Comparison of ENCODE assay signal across 26 cellular contexts in genomic region chr1:85024736-85025135, GRCh38. TPM values are rescaled to one million over a fixed set of nuclear protein-coding genes. Genes with fewer than 3 reads are reported as not detected.
"Had no signal": no experiment of that assay in that cellular context is flagged by ENCODE, and none has a peak within 500 bp of the region (broad histone marks: within the 10 kb centered on the region; RNA-seq: fewer than 3 reads in every experiment).

No MANE protein-coding gene starts in this region.

- H3K27me3 Mint-ChIP-seq: activated naive CD8-positive, alpha-beta T cell treated with anti-CD3 and anti-CD28 coated beads for 36 hours; type B pancreatic cell had no signal

- DNase-seq: activated CD4-positive, alpha-beta T cell treated with anti-CD3 and anti-CD28 coated beads for 4 hours; activated CD4-positive, alpha-beta T cell treated with anti-CD3 and anti-CD28 coated beads, Interleukin-2, amount 50 U/mL, for 48 hours; activated CD4-positive, CD25-positive, alpha-beta regulatory T cell; activated naive CD4-positive, alpha-beta T cell treated with Interleukin-2 at 50 U/mL for 16 hours; activated naive CD8-positive, alpha-beta T cell treated with anti-CD3 and anti-CD28 coated beads for 36 hours; activated T-cell treated with anti-CD3 and anti-CD28 coated beads, Interleukin-2, amount 50 U/mL, for 48 hours; amniotic stem cell; foreskin fibroblast; kidney glomerular epithelial cell; left ventricle myocardium inferior; ovary; psoas muscle; spleen; stimulated activated CD4-positive, alpha-beta T cell treated with anti-CD3 and anti-CD28 coated beads, Interleukin-4, amount 100 ng/mL, for 1 hour; stimulated activated naive CD4-positive, alpha-beta T cell; testis had no signal

- H3K9me3 ChIP-seq: breast epithelium, left ventricle myocardium inferior, neutrophil, ovary, psoas muscle, right atrium auricular region, spleen, testis had no signal

- H3K9me3 Mint-ChIP-seq: activated naive CD8-positive, alpha-beta T cell treated with anti-CD3 and anti-CD28 coated beads for 36 hours; mesothelial cell of epicardium; natural killer cell treated with Interleukin-12 subunit alpha and Interleukin-12 subunit beta and Interleukin-15 and Interleukin-18, amount 100 ng/mL, for 72 hours; T-helper 1 cell treated with Interleukin-12 subunit alpha and Interleukin-12 subunit beta and Interleukin-4 antibody, amounts not matched to agents 30 μg/mL and 1 μg/mL, for 36 hours; type B pancreatic cell had no signal

- H3K27ac ChIP-seq: breast epithelium, coronary artery, left ventricle myocardium inferior, neutrophil, ovary, psoas muscle, right atrium auricular region, spleen, testis had no signal

- H3K36me3 ChIP-seq: breast epithelium, left ventricle myocardium inferior, neutrophil, ovary, right atrium auricular region, spleen had no signal

- H3K36me3 Mint-ChIP-seq: activated naive CD8-positive, alpha-beta T cell treated with anti-CD3 and anti-CD28 coated beads for 36 hours; mesothelial cell of epicardium; natural killer cell treated with Interleukin-12 subunit alpha and Interleukin-12 subunit beta and Interleukin-15 and Interleukin-18, amount 100 ng/mL, for 72 hours; type B pancreatic cell had no signal

- H3K4me1 Mint-ChIP-seq: mesothelial cell of epicardium had no signal

- H3K4me1 ChIP-seq: breast epithelium, left ventricle myocardium inferior, psoas muscle, right atrium auricular region, testis had no signal

- H3K27me3 ChIP-seq: breast epithelium, neutrophil, ovary, right atrium auricular region, spleen, testis had no signal

- ATAC-seq: natural killer cell treated with Interleukin-12 subunit alpha and Interleukin-12 subunit beta and Interleukin-15 and Interleukin-18, amount 100 ng/mL, for 72 hours; psoas muscle had no signal

- H3K27ac Mint-ChIP-seq: activated naive CD8-positive, alpha-beta T cell treated with anti-CD3 and anti-CD28 coated beads for 36 hours; mesothelial cell of epicardium; natural killer cell treated with Interleukin-12 subunit alpha and Interleukin-12 subunit beta and Interleukin-15 and Interleukin-18, amount 100 ng/mL, for 72 hours; T-helper 1 cell treated with Interleukin-12 subunit alpha and Interleukin-12 subunit beta and Interleukin-4 antibody, amounts not matched to agents 30 μg/mL and 1 μg/mL, for 36 hours; type B pancreatic cell had no signal

- H3K4me3 ChIP-seq: breast epithelium, coronary artery, left ventricle myocardium inferior, ovary, psoas muscle, right atrium auricular region, spleen, testis had no signal

- H3K4me3 Mint-ChIP-seq: activated naive CD8-positive, alpha-beta T cell treated with anti-CD3 and anti-CD28 coated beads for 36 hours; mesothelial cell of epicardium; natural killer cell treated with Interleukin-12 subunit alpha and Interleukin-12 subunit beta and Interleukin-15 and Interleukin-18, amount 100 ng/mL, for 72 hours; T-helper 1 cell treated with Interleukin-12 subunit alpha and Interleukin-12 subunit beta and Interleukin-4 antibody, amounts not matched to agents 30 μg/mL and 1 μg/mL, for 36 hours; type B pancreatic cell had no signal

RNA-seq across cellular contexts. Expression of gene MCOLN3, which starts 23.6 kb away (rescaled TPM):
- total RNA-seq: glomerular endothelial cell, lung microvascular endothelial cell had no signal

RNA-seq across cellular contexts. Expression of gene MCOLN2, which starts 27.8 kb away (rescaled TPM):
- total RNA-seq: glomerular endothelial cell, lung microvascular endothelial cell had no signal
